In the genomic region with DNA sequence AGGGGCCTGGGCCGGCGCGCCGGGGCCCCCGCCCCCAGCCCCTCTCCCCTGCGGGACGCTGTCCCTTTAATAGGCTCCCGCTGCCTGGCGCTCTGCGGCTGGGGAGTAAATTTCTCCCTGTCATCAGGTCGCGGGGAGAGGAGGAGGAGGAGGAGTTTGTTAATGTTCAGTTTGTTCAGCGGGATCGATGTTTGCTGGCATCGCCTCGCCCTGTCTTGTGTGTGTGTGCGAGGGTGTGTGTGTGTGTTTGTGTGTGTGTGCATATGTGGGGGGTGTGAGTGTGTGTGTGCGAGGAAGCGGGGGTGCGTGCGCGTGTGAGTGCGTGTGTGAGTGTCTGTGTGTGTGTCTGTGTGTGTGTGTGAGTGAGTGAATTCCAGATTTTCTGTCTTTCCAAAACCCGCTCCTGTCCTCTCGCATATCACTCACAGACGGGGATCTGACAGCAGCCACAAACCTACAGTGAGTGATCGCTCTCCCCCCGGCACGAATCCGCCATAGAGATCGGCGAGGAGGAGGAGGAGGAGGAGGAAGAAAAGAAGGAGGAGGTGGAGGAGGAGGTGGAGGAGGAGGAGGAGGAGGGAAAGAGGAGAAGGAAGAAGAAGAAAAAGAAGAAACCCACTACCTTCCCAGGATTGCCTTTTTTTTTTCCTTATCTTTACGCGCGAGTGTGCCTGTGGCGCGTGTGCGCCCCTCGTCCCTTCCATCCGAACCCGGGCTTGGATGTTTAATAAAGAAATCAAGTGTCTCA, we compare ENCODE assay signal across 8 cellular contexts. TPM values are rescaled to one million over a fixed set of nuclear protein-coding genes. Genes with fewer than 3 reads are reported as not detected.
DNase-seq lines count a peak whose midpoint lies in the region; ATAC-seq, FAIRE-seq and TF ChIP-seq lines count a peak whose summit lies in the region.

A gene with protein sequence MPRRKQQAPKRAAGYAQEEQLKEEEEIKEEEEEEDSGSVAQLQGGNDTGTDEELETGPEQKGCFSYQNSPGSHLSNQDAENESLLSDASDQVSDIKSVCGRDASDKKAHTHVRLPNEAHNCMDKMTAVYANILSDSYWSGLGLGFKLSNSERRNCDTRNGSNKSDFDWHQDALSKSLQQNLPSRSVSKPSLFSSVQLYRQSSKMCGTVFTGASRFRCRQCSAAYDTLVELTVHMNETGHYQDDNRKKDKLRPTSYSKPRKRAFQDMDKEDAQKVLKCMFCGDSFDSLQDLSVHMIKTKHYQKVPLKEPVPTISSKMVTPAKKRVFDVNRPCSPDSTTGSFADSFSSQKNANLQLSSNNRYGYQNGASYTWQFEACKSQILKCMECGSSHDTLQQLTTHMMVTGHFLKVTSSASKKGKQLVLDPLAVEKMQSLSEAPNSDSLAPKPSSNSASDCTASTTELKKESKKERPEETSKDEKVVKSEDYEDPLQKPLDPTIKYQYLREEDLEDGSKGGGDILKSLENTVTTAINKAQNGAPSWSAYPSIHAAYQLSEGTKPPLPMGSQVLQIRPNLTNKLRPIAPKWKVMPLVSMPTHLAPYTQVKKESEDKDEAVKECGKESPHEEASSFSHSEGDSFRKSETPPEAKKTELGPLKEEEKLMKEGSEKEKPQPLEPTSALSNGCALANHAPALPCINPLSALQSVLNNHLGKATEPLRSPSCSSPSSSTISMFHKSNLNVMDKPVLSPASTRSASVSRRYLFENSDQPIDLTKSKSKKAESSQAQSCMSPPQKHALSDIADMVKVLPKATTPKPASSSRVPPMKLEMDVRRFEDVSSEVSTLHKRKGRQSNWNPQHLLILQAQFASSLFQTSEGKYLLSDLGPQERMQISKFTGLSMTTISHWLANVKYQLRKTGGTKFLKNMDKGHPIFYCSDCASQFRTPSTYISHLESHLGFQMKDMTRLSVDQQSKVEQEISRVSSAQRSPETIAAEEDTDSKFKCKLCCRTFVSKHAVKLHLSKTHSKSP (N-terminal part only) (plus strand): TSS at position 169 of the 748 bp plus-strand sequence. CDS start 936 bp downstream, outside the sequence.

- peak within 1 kb of the TSS; percentile 90 for H3K27ac Mint-ChIP-seq in T-helper 1 cell treated with Interleukin-12 subunit alpha and Interleukin-12 subunit beta and Interleukin-4 antibody, amounts not matched to agents 30 μg/mL and 1 μg/mL, for 36 hours
- no peak within 1 kb of the TSS for H3K27ac Mint-ChIP-seq in immature natural killer cell

- peak within 1 kb of the TSS; percentile 97 for H3K4me3 Mint-ChIP-seq in T-helper 1 cell treated with Interleukin-12 subunit alpha and Interleukin-12 subunit beta and Interleukin-4 antibody, amounts not matched to agents 30 μg/mL and 1 μg/mL, for 36 hours
- no peak within 1 kb of the TSS for H3K4me3 Mint-ChIP-seq in immature natural killer cell

- H3K9ac ChIP-seq in KMS-11 (peak within 1 kb of the TSS; percentile 42; the same call in 1 of the 2 replicates), K562 (ENCODE audit: insufficient read depth in 1 of 2, low read depth in 2 of 2, low read length in 2 of 2) (no peak within 1 kb of the TSS), keratinocyte (ENCODE audit: control insufficient read depth, extremely low read depth, insufficient read depth, low read length) (peak within 1 kb of the TSS; percentile 84)

- no peak for DNase-seq in K562 (ENCODE audit: extremely low read depth in 1 of 4, low spot score in 3 of 4)
- no peak for DNase-seq in keratinocyte (ENCODE audit: low read depth, low spot score)
- DNase-seq in stimulated activated CD4-positive, alpha-beta T cell treated with anti-CD3 and anti-CD28 coated beads, Interleukin-12 subunit alpha, Interleukin-12 subunit beta, amount 100 ng/mL, for 48 hours (ENCODE audit: low read depth in 2 of 3, low spot score in 1 of 3) = peak; percentile 27 to 48 (median 47)
- DNase-seq in hippocampal formation (lab: John Stamatoyannopoulos, UW) = no peak
- DNase-seq in immature natural killer cell = no peak
- no peak for DNase-seq in HPDE6-E6E7 (ENCODE audit: extremely low spot score)

- no peaks in the 10 kb centered on the region for H3K4me1 ChIP-seq in KMS-11 (ENCODE audit: low read depth, poor library complexity, severe bottlenecking)
- peaks cover 0 to 9% of the 10 kb centered on the region in 2 experiments; a peak in 2 of 5 replicates for H3K4me1 ChIP-seq in K562 (replicated peaks in 1 of 2; ENCODE audit: control insufficient read depth in 2 of 2, insufficient read depth in 2 of 2, low read length in 2 of 2)
- H3K4me1 ChIP-seq in keratinocyte (ENCODE audit: control insufficient read depth, extremely low read depth, insufficient read depth, low read length) = peaks cover 14% of the 10 kb centered on the region

- peak within 1 kb of the TSS; percentile 47 for H3K4me2 ChIP-seq in KMS-11
- H3K4me2 ChIP-seq in K562 (ENCODE audit: insufficient read depth, low read length) = peak within 1 kb of the TSS; percentile 41; the same call in 1 of the 2 replicates
- H3K4me2 ChIP-seq in keratinocyte (ENCODE audit: control insufficient read depth, extremely low read depth, insufficient read depth, low read depth, low read length) = peak within 1 kb of the TSS; percentile 82

- TF ChIP-seq CTCF in KMS-11 (conservative IDR thresholded peaks at IDR 0.05; ENCODE audit: low read depth, low read length) (no peak), K562 (IDR thresholded peaks at IDR 0.05 in 2 of 3, conservative IDR thresholded peaks at IDR 0.05 in 1 of 3; ENCODE audit: insufficient read depth in 2 of 3, low read depth in 1 of 3, low read length in 3 of 3) (no peak), keratinocyte (optimal IDR thresholded peaks at IDR 0.05 in 1 of 3, IDR thresholded peaks at IDR 0.05 in 1 of 3, conservative IDR thresholded peaks at IDR 0.05 in 1 of 3; ENCODE audit: extremely low read depth in 1 of 3, insufficient read depth in 2 of 3, low read length in 3 of 3) (no peak)

- no peaks in the 10 kb centered on the region for H3K27me3 Mint-ChIP-seq in T-helper 1 cell treated with Interleukin-12 subunit alpha and Interleukin-12 subunit beta and Interleukin-4 antibody, amounts not matched to agents 30 μg/mL and 1 μg/mL, for 36 hours (ENCODE audit: low read depth)
- H3K27me3 Mint-ChIP-seq in immature natural killer cell (ENCODE audit: low read depth in 3 of 3) = peaks cover 9 to 24% (median 14%) of the 10 kb centered on the region in 3 donors

- CTCF ChIA-PET in K562 (lab: Yijun Ruan, JAX; ENCODE audit: low intra/inter-chr PET ratio) = no interaction called here

- no peak for TF ChIP-seq EP300 in K562 (IDR thresholded peaks at IDR 0.05; ENCODE audit: low read length)

- POLR2A ChIA-PET in K562 (lab: Yijun Ruan, JAX) = no interaction called here

- H3K36me3 Mint-ChIP-seq in T-helper 1 cell treated with Interleukin-12 subunit alpha and Interleukin-12 subunit beta and Interleukin-4 antibody, amounts not matched to agents 30 μg/mL and 1 μg/mL, for 36 hours (ENCODE audit: low read depth) = peaks cover 6% of the 10 kb centered on the region
- H3K36me3 Mint-ChIP-seq in immature natural killer cell = peaks cover 0 to 3% (median 0%) of the 10 kb centered on the region in 3 donors

- H4K20me1 ChIP-seq in KMS-11 (ENCODE audit: insufficient read depth) = no peaks in the 10 kb centered on the region
- no peaks in the 10 kb centered on the region for H4K20me1 ChIP-seq in K562 (replicated peaks; ENCODE audit: control insufficient read depth, insufficient read depth, low read length)
- H4K20me1 ChIP-seq in keratinocyte (ENCODE audit: control insufficient read depth, extremely low read depth, insufficient read depth, low read length) = no peaks in the 10 kb centered on the region

- FAIRE-seq in K562 (lab: Jason Lieb, UNC) (no peak), keratinocyte (lab: Jason Lieb, UNC) (no peak)

- no peaks in the 10 kb centered on the region for H3K27me3 ChIP-seq in KMS-11 (ENCODE audit: insufficient read depth, low read depth)
- H3K27me3 ChIP-seq in K562 (ENCODE audit: control insufficient read depth in 2 of 2, insufficient read depth in 2 of 2, low read length in 2 of 2) = peaks cover 3 to 17% of the 10 kb centered on the region in 2 experiments; a peak in 4 of 5 replicates
- H3K27me3 ChIP-seq in keratinocyte (ENCODE audit: control insufficient read depth, extremely low read depth, insufficient read depth, low read length) = no peaks in the 10 kb centered on the region

- peaks cover 27% of the 10 kb centered on the region for H3K4me1 Mint-ChIP-seq in T-helper 1 cell treated with Interleukin-12 subunit alpha and Interleukin-12 subunit beta and Interleukin-4 antibody, amounts not matched to agents 30 μg/mL and 1 μg/mL, for 36 hours (ENCODE audit: low read depth)
- no peaks in the 10 kb centered on the region for H3K4me1 Mint-ChIP-seq in immature natural killer cell

- 15% methylated on average over 18 of the region's 41 CpGs for WGBS in K562 (ENCODE audit: insufficient coverage, low coverage, missing lambda C conversion rate)

- H3K4me3 ChIP-seq in KMS-11 (IDR thresholded peaks at IDR 0.05; ENCODE audit: insufficient read depth, low read depth, low read length) (no peak within 1 kb of the TSS), K562 (no peak within 1 kb of the TSS), keratinocyte (ENCODE audit: control insufficient read depth in 2 of 3, extremely low read depth in 1 of 3, insufficient read depth in 2 of 3, low read depth in 1 of 3, low read length in 3 of 3) (peak within 1 kb of the TSS; percentile 50 to 85 (median 81))

- H3K9me3 Mint-ChIP-seq in T-helper 1 cell treated with Interleukin-12 subunit alpha and Interleukin-12 subunit beta and Interleukin-4 antibody, amounts not matched to agents 30 μg/mL and 1 μg/mL, for 36 hours = no peaks in the 10 kb centered on the region
- H3K9me3 Mint-ChIP-seq in immature natural killer cell = peaks cover 0 to 2% (median 0%) of the 10 kb centered on the region in 6 donors

- ATAC-seq in K562 = peak; percentile 40; the same call in 1 of the 3 replicates

- H3K9me3 ChIP-seq in K562 (replicated peaks; ENCODE audit: control insufficient read depth, insufficient read depth, low read depth, low read length) (no peaks in the 10 kb centered on the region), keratinocyte (ENCODE audit: control insufficient read depth, low read depth, low read length) (no peaks in the 10 kb centered on the region)

- TF ChIP-seq RAD21 in K562 (CRISPR knock-in tag; conservative IDR thresholded peaks at IDR 0.05 in 1 of 2, IDR thresholded peaks at IDR 0.05 in 1 of 2) = no peak

- in situ Hi-C loops in K562 (cut with MboI) = no loop called here

- no peak within 1 kb of the TSS for H3K27ac ChIP-seq in KMS-11
- H3K27ac ChIP-seq in K562 (ENCODE audit: extremely low read depth, low read depth, low read length) = no peak within 1 kb of the TSS
- peak within 1 kb of the TSS; percentile 69 for H3K27ac ChIP-seq in keratinocyte (ENCODE audit: control insufficient read depth, insufficient read depth, low read length)

- BruUV-seq in K562 (replicated peaks; lab: Mats Ljungman, UMichigan) = no TSS peak

- no peaks in the 10 kb centered on the region for H3K9me1 ChIP-seq in K562 (ENCODE audit: control insufficient read depth, insufficient read depth, low read length)
- H3K9me1 ChIP-seq in keratinocyte (ENCODE audit: control insufficient read depth, extremely low read depth, insufficient read depth, low read length) = no peaks in the 10 kb centered on the region

- H3K79me2 ChIP-seq in KMS-11 (ENCODE audit: insufficient read depth, low read depth) (no peaks in the 10 kb centered on the region), K562 (ENCODE audit: control insufficient read depth, insufficient read depth, low read length) (no peaks in the 10 kb centered on the region), keratinocyte (ENCODE audit: control insufficient read depth, insufficient read depth, low read length) (no peaks in the 10 kb centered on the region)

- dilution Hi-C loops in keratinocyte (cut with MboI; ENCODE audit: extremely low pct_ligation_motif_present, low sequenced_read_pairs) = no loop called here

- H2AFZ ChIP-seq in KMS-11 (ENCODE audit: low read depth) = peak within 1 kb of the TSS; percentile 92
- H2AFZ ChIP-seq in K562 (ENCODE audit: low read depth, low read length) = no peak within 1 kb of the TSS
- H2AFZ ChIP-seq in keratinocyte (ENCODE audit: control insufficient read depth, low read length) = peak within 1 kb of the TSS; percentile 99

- intact Hi-C loops in K562 (cut with micrococcal nuclease) = no loop called here

- H3K36me3 ChIP-seq in KMS-11 (ENCODE audit: insufficient read depth) (no peaks in the 10 kb centered on the region), K562 (ENCODE audit: control insufficient read depth, insufficient read depth, low read length) (no peaks in the 10 kb centered on the region), keratinocyte (ENCODE audit: control insufficient read depth in 2 of 2, extremely low read depth in 1 of 2, insufficient read depth in 2 of 2, low read length in 2 of 2) (no peaks in the 10 kb centered on the region)

- TF ChIP-seq POLR2A in K562 (conservative IDR thresholded peaks at IDR 0.05) = no peak

RNA-seq across cellular contexts. Expression of the gene that starts here (rescaled TPM):
- 0.12 and 0.23 TPM in 2 replicates for total RNA-seq in K562 (2011; cell fraction: chromatin; rRNA removed; ENCODE audit: low replicate concordance)
- 0.17 and 0.26 TPM in 2 replicates for total RNA-seq in K562 (2011; cell fraction: nucleolus; rRNA removed)
- 0.69 TPM in 1 of 2 replicates, not detected in the other for total RNA-seq in K562 (2011; cell fraction: nucleoplasm; rRNA removed)
- 0.05 TPM in 1 of 2 replicates, not detected in the other for total RNA-seq in K562 (2014; rRNA removed)
- not detected in 2 replicates for total RNA-seq in K562 (2014; rRNA removed; fragmentation: Illumina TruSeq; extraction: Trizol)
- total RNA-seq in K562 (2015; rRNA removed; fragmentation: Illumina TruSeq; extraction: Trizol) = 0.07 TPM in 1 of 2 replicates, not detected in the other
- total RNA-seq in K562 (2021) = 0.11 and 0.20 TPM in 2 replicates
- polyA plus RNA-seq in K562 (2011; rRNA removed) = not detected in 2 replicates
- polyA plus RNA-seq in K562 (2011; cell fraction: cytosol; rRNA removed) = not detected in 2 replicates
- 0.04 TPM in 1 of 2 replicates, not detected in the other for polyA plus RNA-seq in K562 (2011; cell fraction: nucleus; rRNA removed)
- 0.04 and 0.10 TPM in 2 replicates for polyA plus RNA-seq in K562 (2012)
- polyA plus RNA-seq in K562 (2014; fragmentation: Illumina TruSeq; extraction: Trizol) = 0.03 TPM in 1 of 2 replicates, not detected in the other
- polyA plus RNA-seq in K562 (2014; fragmentation: Nextera tagmentation; extraction: Ambion mirVana) = under 1 TPM in 1 of 2 experiments, not detected in 1; 0.03 TPM
- polyA plus RNA-seq in K562 (2014; rRNA removed) = 0.01 TPM in 1 of 2 replicates, not detected in the other
- polyA minus RNA-seq in K562 (2011; rRNA and poly(A)+ RNA removed) = not detected in 2 replicates
- not detected in 2 replicates for polyA minus RNA-seq in K562 (2011; cell fraction: cytosol; rRNA and poly(A)+ RNA removed)
- not detected in 2 replicates for polyA minus RNA-seq in K562 (2011; cell fraction: nucleus; rRNA and poly(A)+ RNA removed)
- 1.1 to 2.3 TPM (median 1.4 TPM) in 3 replicates for polyA plus RNA-seq in keratinocyte
- 2.7 TPM for polyA plus RNA-seq in keratinocyte (2011; ENCODE audit: low read depth)
- polyA plus RNA-seq in keratinocyte (2011; cell fraction: cytosol; rRNA removed) = 1.6 TPM in 2 replicates
- 2.5 and 2.8 TPM in 2 replicates for polyA plus RNA-seq in keratinocyte (2011; cell fraction: nucleus; rRNA removed)
- polyA plus RNA-seq in keratinocyte (2012; ENCODE audit: low replicate concordance) = 1.3 and 6.5 TPM in 2 replicates
- polyA minus RNA-seq in keratinocyte = 4.2 to 8.8 TPM (median 7.3 TPM) in 3 replicates
- polyA minus RNA-seq in keratinocyte (2011; cell fraction: cytosol; rRNA and poly(A)+ RNA removed) = 1.3 TPM
- 3.8 and 8.9 TPM in 2 replicates for polyA minus RNA-seq in keratinocyte (2011; cell fraction: nucleus; rRNA and poly(A)+ RNA removed)
- not detected for polyA plus RNA-seq in immature natural killer cell

Comparison
In these comparisons a context has a peak if more than half of its experiments do, and no peak if none do; other contexts are left out.
1. Peak in ATAC-seq and H3K4me2 ChIP-seq in K562; RNA of the gene not detected or under 1 TPM.
2. H3K4me3 ChIP-seq: peak in keratinocyte (3 of 3); none in KMS-11 (single experiment) and K562 (single experiment).
3. H3K9ac ChIP-seq: peak in KMS-11 (single experiment) and keratinocyte (single experiment); none in K562 (0 of 2).
4. DNase-seq: peak in stimulated activated CD4-positive, alpha-beta T cell treated with anti-CD3 and anti-CD28 coated beads, Interleukin-12 subunit alpha, Interleukin-12 subunit beta, amount 100 ng/mL, for 48 hours (3 of 3); none in K562 (0 of 4), keratinocyte (single experiment), hippocampal formation (0 of 2), immature natural killer cell (0 of 3) and HPDE6-E6E7 (single experiment).
5. Peak in every context shown above with its lines, with median percentiles within 50 percentile points of each other: H3K4me2 ChIP-seq.